11 cellular contexts compared by ENCODE assay signal in genomic region chr9:37364751-37365360, GRCh38. TPM values are rescaled to one million over a fixed set of nuclear protein-coding genes. Genes with fewer than 3 reads are reported as not detected.
A peak's percentile ranks its signal among the peaks of the same experiment; 100 is the strongest.
DNase-seq lines count a peak whose midpoint lies in the region; ATAC-seq and TF ChIP-seq lines count a peak whose summit lies in the region.
"Had no signal": no experiment of that assay in that cellular context is flagged by ENCODE, and none has a peak within 500 bp of the region (broad histone marks: within the 10 kb centered on the region; RNA-seq: fewer than 3 reads in every experiment).

No MANE protein-coding gene starts in this region.

- H3K9me3 ChIP-seq in SK-N-SH: no peaks in the 10 kb centered on the region
- H3K9me3 ChIP-seq: thoracic aorta had no signal

- no peaks in the 10 kb centered on the region for H3K9me2 ChIP-seq in SK-N-SH

- H3K4me1 Mint-ChIP-seq in type B pancreatic cell (ENCODE audit: unreplicated experiment): no peaks in the 10 kb centered on the region
- H3K4me1 Mint-ChIP-seq in nephron progenitor cell: no peaks in the 10 kb centered on the region

- no peaks in the 10 kb centered on the region for H3K4me1 ChIP-seq in SK-N-SH (ENCODE audit: control insufficient read depth in 1 of 2, insufficient read depth in 2 of 2, low read depth in 1 of 2, low read length in 1 of 2)

- no peaks in the 10 kb centered on the region for H3K9me3 Mint-ChIP-seq in type B pancreatic cell
- H3K9me3 Mint-ChIP-seq in nephron progenitor cell: no peaks in the 10 kb centered on the region

- H3K79me2 ChIP-seq in SK-N-SH (ENCODE audit: insufficient read depth): no peaks in the 10 kb centered on the region

- 97% methylated on average over 4 of the region's 4 CpGs for WGBS in SK-N-SH (ENCODE audit: low lambda C conversion rate)

- POLR2A ChIA-PET in SK-N-SH (lab: Yijun Ruan, JAX): no interaction called here

- H3K27me3 ChIP-seq in SK-N-SH (ENCODE audit: insufficient read depth): no peaks in the 10 kb centered on the region

- H3K27ac Mint-ChIP-seq in type B pancreatic cell (no peak overlapping the region), nephron progenitor cell (no peak overlapping the region)

- no peak overlapping the region for H3K9ac ChIP-seq in SK-N-SH

- H3K36me3 ChIP-seq in SK-N-SH (replicated peaks in 1 of 2; ENCODE audit: control insufficient read depth in 1 of 2, insufficient read depth in 2 of 2, low read length in 1 of 2): no peaks in the 10 kb centered on the region
- H3K36me3 ChIP-seq: thoracic aorta had no signal

- peak; percentile 36; the same call in 1 of the 2 replicates for TF ChIP-seq CTCF in SK-N-SH (IDR thresholded peaks at IDR 0.05)
- TF ChIP-seq CTCF in fibroblast of mammary gland (conservative IDR thresholded peaks at IDR 0.05; ENCODE audit: control insufficient read depth, insufficient read depth, low read depth, low read length): peak; percentile 24
- TF ChIP-seq CTCF in type B pancreatic cell (conservative IDR thresholded peaks at IDR 0.05): peak; percentile 21
- no peak for TF ChIP-seq CTCF in nephron progenitor cell (IDR thresholded peaks at IDR 0.05)

- H3K36me3 Mint-ChIP-seq in type B pancreatic cell (no peaks in the 10 kb centered on the region), nephron progenitor cell (ENCODE audit: low read depth) (peaks cover 4% of the 10 kb centered on the region)

- H3K27me3 Mint-ChIP-seq in type B pancreatic cell: no peaks in the 10 kb centered on the region
- H3K27me3 Mint-ChIP-seq in nephron progenitor cell (ENCODE audit: low read depth, poor library complexity): peaks cover 3% of the 10 kb centered on the region
- H3K27me3 Mint-ChIP-seq: CD4-positive, CD25-positive, alpha-beta regulatory T cell had no signal

- ATAC-seq in HG02759 (IDR thresholded peaks at IDR 0.05; ENCODE audit: unreplicated experiment): no peak

- H4K20me1 ChIP-seq in SK-N-SH (ENCODE audit: insufficient read depth): no peaks in the 10 kb centered on the region

- H2AFZ ChIP-seq in SK-N-SH (ENCODE audit: low read depth): no peak overlapping the region

- H3K4me3 Mint-ChIP-seq in type B pancreatic cell: no peak overlapping the region
- no peak overlapping the region for H3K4me3 Mint-ChIP-seq in nephron progenitor cell
- H3K4me3 Mint-ChIP-seq: CD4-positive, CD25-positive, alpha-beta regulatory T cell had no signal

- H3K4me2 ChIP-seq in SK-N-SH: no peak overlapping the region

- H3F3A ChIP-seq in SK-N-SH (replicated peaks; ENCODE audit: insufficient read depth): no peaks in the 10 kb centered on the region

- peak; percentile 25 for DNase-seq in activated naive CD4-positive, alpha-beta T cell treated with Interleukin-2 at 50 U/mL for 16 hours
- DNase-seq in activated naive CD4-positive, alpha-beta T cell (lab: John Stamatoyannopoulos, UW): no peak
- DNase-seq in SK-N-SH (no peak), fibroblast of mammary gland (ENCODE audit: low read depth) (peak; percentile 7), type B pancreatic cell (ENCODE audit: extremely low spot score, unreplicated experiment) (no peak), NCI-H2171 (lab: John Stamatoyannopoulos, UW) (no peak), nephron progenitor cell (no peak)

- TF ChIP-seq EP300 in SK-N-SH (IDR thresholded peaks at IDR 0.05; ENCODE audit: borderline replicate concordance in 1 of 2, low read depth in 1 of 2, low read length in 1 of 2): no peak

- TF ChIP-seq RAD21 in SK-N-SH (IDR thresholded peaks at IDR 0.05; ENCODE audit: low read length): no peak

- no peak overlapping the region for H3K4me3 ChIP-seq in SK-N-SH (ENCODE audit: low read depth in 2 of 2, low read length in 1 of 2)
- no peak overlapping the region for H3K4me3 ChIP-seq in fibroblast of mammary gland (ENCODE audit: control insufficient read depth, low read depth, low read length)
- H3K4me3 ChIP-seq: skin epidermis, thoracic aorta had no signal

- CTCF ChIA-PET in SK-N-SH (lab: Yijun Ruan, JAX): interaction anchor here (1.0 to 1.9 kb wide), 3 partner anchors 10 to 491 kb away, joined by 3 to 6 read pairs (median 4); no protein-coding TSS in a partner anchor

- no peak overlapping the region for H3K27ac ChIP-seq in SK-N-SH (ENCODE audit: low read depth in 2 of 2, low read length in 1 of 2)
- H3K27ac ChIP-seq: skin epidermis, thoracic aorta had no signal

TF ChIP-seq in SK-N-SH, 30 proteins besides CTCF, POLR2A, EP300 and RAD21:
- TF ChIP-seq RXRA (IDR thresholded peaks at IDR 0.05; ENCODE audit: borderline replicate concordance, low read depth) (no peak), MAX (IDR thresholded peaks at IDR 0.05; ENCODE audit: low read depth) (no peak), RFX5 (IDR thresholded peaks at IDR 0.05; ENCODE audit: low read length) (no peak), FOXM1 (IDR thresholded peaks at IDR 0.05; ENCODE audit: low read depth) (no peak), JUND (IDR thresholded peaks at IDR 0.05) (no peak), NFIC (IDR thresholded peaks at IDR 0.05; ENCODE audit: borderline replicate concordance) (no peak), PBX3 (IDR thresholded peaks at IDR 0.05) (no peak), POLR2AphosphoS5 (IDR thresholded peaks at IDR 0.05; ENCODE audit: low read depth, low read length) (no peak), USF1 (IDR thresholded peaks at IDR 0.05; ENCODE audit: borderline replicate concordance, low read depth) (no peak), FOSL2 (IDR thresholded peaks at IDR 0.05; ENCODE audit: borderline replicate concordance, low read depth) (no peak), EZH2phosphoT487 (IDR thresholded peaks at IDR 0.05; ENCODE audit: borderline replicate concordance, low read depth) (no peak), TEAD4 (IDR thresholded peaks at IDR 0.05; ENCODE audit: borderline replicate concordance, insufficient read depth) (no peak), GATA2 (CRISPR knock-in tag; IDR thresholded peaks at IDR 0.05) (no peak), REST (IDR thresholded peaks at IDR 0.05; ENCODE audit: low read depth, low read length) (no peak)

RNA-seq across cellular contexts. Expression of gene GRHPR, which starts 57.6 kb away (rescaled TPM):
- polyA plus RNA-seq in SK-N-SH (2012; rRNA removed): 206 and 232 TPM in 2 replicates
- 107 and 153 TPM in 2 replicates for polyA plus RNA-seq in SK-N-SH (2012; cell fraction: cytosol; rRNA removed)
- 193 and 213 TPM in 2 replicates for polyA plus RNA-seq in SK-N-SH (2012; cell fraction: nucleus; rRNA removed)
- 81.6 and 109 TPM in 2 replicates for total RNA-seq in type B pancreatic cell (ENCODE audit: low replicate concordance)

Comparison
In these comparisons a context has a peak if more than half of its experiments do, and no peak if none do; other contexts are left out.
1. DNase-seq: peak in activated naive CD4-positive, alpha-beta T cell treated with Interleukin-2 at 50 U/mL for 16 hours (single experiment) and fibroblast of mammary gland (single experiment); none in activated naive CD4-positive, alpha-beta T cell (0 of 4), SK-N-SH (single experiment), type B pancreatic cell (single experiment), NCI-H2171 (single experiment) and nephron progenitor cell (single experiment).